ENCODE assay signal across 15 cellular contexts in the genomic region with DNA sequence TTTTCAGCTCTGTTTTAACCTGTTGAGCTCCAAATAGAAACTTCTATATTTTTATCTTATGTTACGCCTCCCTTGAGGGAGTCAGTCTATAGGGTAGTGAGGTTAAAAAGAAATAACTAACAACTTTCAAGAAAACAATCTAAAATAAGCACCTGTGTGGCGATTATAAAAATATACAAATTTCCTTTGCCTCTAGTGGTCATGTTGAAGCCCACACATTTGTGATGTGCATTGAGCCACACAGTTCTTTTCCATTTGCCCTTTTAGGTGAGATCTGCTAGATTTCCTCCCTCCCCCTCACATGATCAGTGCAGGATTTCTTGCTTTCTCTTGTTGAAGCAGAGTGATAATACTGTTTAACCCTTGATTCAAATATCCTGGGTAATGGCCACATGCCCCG.
"Had no signal": no experiment of that assay in that cellular context is flagged by ENCODE, and none has a peak within 500 bp of the region (broad histone marks: within the 10 kb centered on the region; RNA-seq: fewer than 3 reads in every experiment).

No MANE protein-coding gene starts in this region.

- H3K4me3 ChIP-seq: ascending aorta, dorsolateral prefrontal cortex, esophagus squamous epithelium, lower lobe of right lung, skin epidermis, tibial nerve had no signal

- H3K27me3 ChIP-seq: ascending aorta, esophagus squamous epithelium, tibial nerve had no signal

- H3K27me3 Mint-ChIP-seq: naive thymus-derived CD4-positive, alpha-beta T cell had no signal

- H3K27ac ChIP-seq: ascending aorta, dorsolateral prefrontal cortex, esophagus squamous epithelium, lower lobe of right lung, skin epidermis, tibial nerve had no signal

- H3K9me3 ChIP-seq: ascending aorta, esophagus squamous epithelium, lower lobe of right lung, tibial nerve had no signal

- H3K4me3 Mint-ChIP-seq: activated T-cell treated with anti-CD3 and anti-CD28 coated beads, Interleukin-2, amount 50 U/mL, for 72 hours; mesothelial cell of epicardium; naive thymus-derived CD4-positive, alpha-beta T cell; T-helper 1 cell treated with Interleukin-12 subunit alpha and Interleukin-12 subunit beta and Interleukin-4 antibody, amounts not matched to agents 30 μg/mL and 1 μg/mL, for 36 hours had no signal

- H3K36me3 ChIP-seq: ascending aorta, esophagus squamous epithelium, lower lobe of right lung, tibial nerve had no signal

- H3K27ac Mint-ChIP-seq: activated T-cell treated with anti-CD3 and anti-CD28 coated beads, Interleukin-2, amount 50 U/mL, for 72 hours; mesothelial cell of epicardium; naive thymus-derived CD4-positive, alpha-beta T cell; T-helper 1 cell treated with Interleukin-12 subunit alpha and Interleukin-12 subunit beta and Interleukin-4 antibody, amounts not matched to agents 30 μg/mL and 1 μg/mL, for 36 hours had no signal

- H3K4me1 Mint-ChIP-seq: mesothelial cell of epicardium; naive thymus-derived CD4-positive, alpha-beta T cell had no signal

- ATAC-seq: activated CD4-positive, CD25-positive, alpha-beta regulatory T cell treated with anti-CD3 and anti-CD28 coated beads, Interleukin-2, amount 50 U/mL, for 24 hours; activated T-cell treated with anti-CD3 and anti-CD28 coated beads, Interleukin-2, amount 50 U/mL, for 72 hours; left cardiac atrium; lower lobe of right lung; naive thymus-derived CD4-positive, alpha-beta T cell had no signal

- DNase-seq: activated CD4-positive, alpha-beta T cell treated with anti-CD3 and anti-CD28 coated beads, Interleukin-2, amount 50 U/mL, for 48 hours; activated T-cell treated with anti-CD3 and anti-CD28 coated beads, Interleukin-2, amount 50 U/mL, for 72 hours; dorsolateral prefrontal cortex; esophagus squamous epithelium; foreskin fibroblast; head of caudate nucleus; left cardiac atrium; lower lobe of right lung; naive thymus-derived CD4-positive, alpha-beta T cell had no signal

- H3K9me3 Mint-ChIP-seq: activated T-cell treated with anti-CD3 and anti-CD28 coated beads, Interleukin-2, amount 50 U/mL, for 72 hours; T-helper 1 cell treated with Interleukin-12 subunit alpha and Interleukin-12 subunit beta and Interleukin-4 antibody, amounts not matched to agents 30 μg/mL and 1 μg/mL, for 36 hours had no signal

- H3K36me3 Mint-ChIP-seq: mesothelial cell of epicardium had no signal

- H3K4me1 ChIP-seq: ascending aorta, lower lobe of right lung, tibial nerve had no signal
